3 cellular contexts compared by ENCODE assay signal in the genomic region with DNA sequence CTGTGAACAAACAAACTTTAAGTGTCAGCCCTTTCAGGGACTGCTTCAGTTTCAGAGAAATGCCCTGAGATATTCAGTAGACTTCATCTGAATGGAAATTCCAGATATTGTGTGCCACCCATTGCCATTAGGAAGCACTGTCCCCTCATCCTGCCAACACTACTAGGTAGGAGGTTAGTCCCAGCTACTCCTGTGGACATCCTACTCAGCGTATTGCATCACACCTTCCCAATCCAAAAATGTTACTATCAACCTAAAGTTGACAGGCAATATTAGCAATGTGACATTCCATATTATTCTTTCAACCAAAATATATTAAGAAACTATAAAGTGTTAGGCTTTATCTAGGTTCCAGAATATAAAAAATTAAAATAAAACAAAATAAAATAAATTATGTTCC.
TF ChIP-seq lines count a peak whose summit lies in the region.

No MANE protein-coding gene starts in this region.

TF ChIP-seq in HepG2, 621 proteins besides CTCF, POLR2A, EP300 and RAD21:
- TF ChIP-seq CEBPB (IDR thresholded peaks at IDR 0.05; ENCODE audit: borderline replicate concordance, low read depth, low read length) = peak; percentile 32; the same call in 1 of the 2 replicates
- TF ChIP-seq SMAD3 (CRISPR knock-in tag; IDR thresholded peaks at IDR 0.05) = no peak
- TF ChIP-seq BCL6 (CRISPR knock-in tag; IDR thresholded peaks at IDR 0.05) = no peak
- TF ChIP-seq, protein P1, sequence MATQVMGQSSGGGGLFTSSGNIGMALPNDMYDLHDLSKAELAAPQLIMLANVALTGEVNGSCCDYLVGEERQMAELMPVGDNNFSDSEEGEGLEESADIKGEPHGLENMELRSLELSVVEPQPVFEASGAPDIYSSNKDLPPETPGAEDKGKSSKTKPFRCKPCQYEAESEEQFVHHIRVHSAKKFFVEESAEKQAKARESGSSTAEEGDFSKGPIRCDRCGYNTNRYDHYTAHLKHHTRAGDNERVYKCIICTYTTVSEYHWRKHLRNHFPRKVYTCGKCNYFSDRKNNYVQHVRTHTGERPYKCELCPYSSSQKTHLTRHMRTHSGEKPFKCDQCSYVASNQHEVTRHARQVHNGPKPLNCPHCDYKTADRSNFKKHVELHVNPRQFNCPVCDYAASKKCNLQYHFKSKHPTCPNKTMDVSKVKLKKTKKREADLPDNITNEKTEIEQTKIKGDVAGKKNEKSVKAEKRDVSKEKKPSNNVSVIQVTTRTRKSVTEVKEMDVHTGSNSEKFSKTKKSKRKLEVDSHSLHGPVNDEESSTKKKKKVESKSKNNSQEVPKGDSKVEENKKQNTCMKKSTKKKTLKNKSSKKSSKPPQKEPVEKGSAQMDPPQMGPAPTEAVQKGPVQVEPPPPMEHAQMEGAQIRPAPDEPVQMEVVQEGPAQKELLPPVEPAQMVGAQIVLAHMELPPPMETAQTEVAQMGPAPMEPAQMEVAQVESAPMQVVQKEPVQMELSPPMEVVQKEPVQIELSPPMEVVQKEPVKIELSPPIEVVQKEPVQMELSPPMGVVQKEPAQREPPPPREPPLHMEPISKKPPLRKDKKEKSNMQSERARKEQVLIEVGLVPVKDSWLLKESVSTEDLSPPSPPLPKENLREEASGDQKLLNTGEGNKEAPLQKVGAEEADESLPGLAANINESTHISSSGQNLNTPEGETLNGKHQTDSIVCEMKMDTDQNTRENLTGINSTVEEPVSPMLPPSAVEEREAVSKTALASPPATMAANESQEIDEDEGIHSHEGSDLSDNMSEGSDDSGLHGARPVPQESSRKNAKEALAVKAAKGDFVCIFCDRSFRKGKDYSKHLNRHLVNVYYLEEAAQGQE (IDR thresholded peaks at IDR 0.05; ENCODE audit: borderline replicate concordance in 1 of 2, low read depth in 1 of 2, low read length in 2 of 2) = no peak

TF ChIP-seq in IMR-90, 13 proteins besides CTCF, POLR2A, EP300 and RAD21:
- TF ChIP-seq CEBPB (IDR thresholded peaks at IDR 0.05; ENCODE audit: low read depth, low read length) (peak; percentile 54), RCOR1 (IDR thresholded peaks at IDR 0.05; ENCODE audit: insufficient replicate concordance, low read length) (no peak), FOS (IDR thresholded peaks at IDR 0.05; ENCODE audit: low read depth, low read length) (no peak), SMC3 (IDR thresholded peaks at IDR 0.05; ENCODE audit: low read depth, low read length) (no peak), BHLHE40 (IDR thresholded peaks at IDR 0.05; ENCODE audit: low read depth, low read length) (no peak), MXI1 (IDR thresholded peaks at IDR 0.05; ENCODE audit: borderline replicate concordance, low read depth, low read length) (no peak), NFE2L2 (IDR thresholded peaks at IDR 0.05; ENCODE audit: low read depth, low read length) (no peak)
- TF ChIP-seq, protein P2, sequence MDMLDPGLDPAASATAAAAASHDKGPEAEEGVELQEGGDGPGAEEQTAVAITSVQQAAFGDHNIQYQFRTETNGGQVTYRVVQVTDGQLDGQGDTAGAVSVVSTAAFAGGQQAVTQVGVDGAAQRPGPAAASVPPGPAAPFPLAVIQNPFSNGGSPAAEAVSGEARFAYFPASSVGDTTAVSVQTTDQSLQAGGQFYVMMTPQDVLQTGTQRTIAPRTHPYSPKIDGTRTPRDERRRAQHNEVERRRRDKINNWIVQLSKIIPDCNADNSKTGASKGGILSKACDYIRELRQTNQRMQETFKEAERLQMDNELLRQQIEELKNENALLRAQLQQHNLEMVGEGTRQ (IDR thresholded peaks at IDR 0.05; ENCODE audit: low read depth, low read length) = no peak

TF ChIP-seq in H1, 55 proteins besides CTCF, POLR2A, EP300 and RAD21:
- TF ChIP-seq, protein P2 (IDR thresholded peaks at IDR 0.05; ENCODE audit: low read length) = no peak
- TF ChIP-seq CREB1 (IDR thresholded peaks at IDR 0.05) (no peak), HDAC2 (IDR thresholded peaks at IDR 0.05; ENCODE audit: borderline replicate concordance in 1 of 2, low read depth in 2 of 2, low read length in 2 of 2) (no peak), SP1 (IDR thresholded peaks at IDR 0.05; ENCODE audit: low read depth, low read length) (no peak), SRF (IDR thresholded peaks at IDR 0.05; ENCODE audit: low read depth, low read length) (no peak), CEBPB (IDR thresholded peaks at IDR 0.05; ENCODE audit: low read depth, low read length) (peak; percentile 65; the same call in 1 of the 2 replicates)
- TF ChIP-seq, protein P3, sequence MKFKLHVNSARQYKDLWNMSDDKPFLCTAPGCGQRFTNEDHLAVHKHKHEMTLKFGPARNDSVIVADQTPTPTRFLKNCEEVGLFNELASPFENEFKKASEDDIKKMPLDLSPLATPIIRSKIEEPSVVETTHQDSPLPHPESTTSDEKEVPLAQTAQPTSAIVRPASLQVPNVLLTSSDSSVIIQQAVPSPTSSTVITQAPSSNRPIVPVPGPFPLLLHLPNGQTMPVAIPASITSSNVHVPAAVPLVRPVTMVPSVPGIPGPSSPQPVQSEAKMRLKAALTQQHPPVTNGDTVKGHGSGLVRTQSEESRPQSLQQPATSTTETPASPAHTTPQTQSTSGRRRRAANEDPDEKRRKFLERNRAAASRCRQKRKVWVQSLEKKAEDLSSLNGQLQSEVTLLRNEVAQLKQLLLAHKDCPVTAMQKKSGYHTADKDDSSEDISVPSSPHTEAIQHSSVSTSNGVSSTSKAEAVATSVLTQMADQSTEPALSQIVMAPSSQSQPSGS (IDR thresholded peaks at IDR 0.05; ENCODE audit: low read length) = no peak
